ENCODE assay signal across 19 cellular contexts in the genomic region with DNA sequence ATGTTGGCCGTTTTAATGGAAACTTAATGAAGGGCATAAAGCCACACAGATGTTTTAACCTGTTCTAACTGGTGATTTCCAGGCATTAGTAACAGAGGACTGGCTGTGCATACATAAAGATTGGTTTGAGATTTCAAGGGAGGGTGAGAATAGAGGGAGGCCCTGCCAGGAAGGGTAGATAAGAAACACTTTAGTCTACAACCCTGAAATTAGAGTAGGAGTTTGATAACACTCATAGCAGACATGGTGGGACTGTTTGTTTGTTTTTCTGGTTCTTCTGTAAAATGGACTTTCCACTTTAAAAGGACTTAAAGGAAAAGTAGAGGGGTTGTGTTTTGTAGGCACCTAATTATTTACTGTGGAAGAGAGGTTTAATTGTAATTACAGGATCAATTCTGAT. TPM values are rescaled to one million over a fixed set of nuclear protein-coding genes. Genes with fewer than 3 reads are reported as not detected.
DNase-seq lines count a peak whose midpoint lies in the region; FAIRE-seq and TF ChIP-seq lines count a peak whose summit lies in the region.
"Had no signal": no experiment of that assay in that cellular context is flagged by ENCODE, and none has a peak within 500 bp of the region (broad histone marks: within the 10 kb centered on the region; RNA-seq: fewer than 3 reads in every experiment).

No MANE protein-coding gene starts in this region.

- H3K27ac ChIP-seq in HEK293 (ENCODE audit: extremely low read depth, low read depth, low read length), result peak overlapping the region; percentile 28; the same call in 1 of the 2 replicates
- no peak overlapping the region for H3K27ac ChIP-seq in mesendoderm (ENCODE audit: low read depth, low read length)
- H3K27ac ChIP-seq: BLaER1 treated with 17β-estradiol and CSF1 and Interleukin-3, amounts not matched to agents 10 nM and 100 nM had no signal

- no CpG with 5 or more reads among the region's 1 CpG for WGBS in mesendoderm (ENCODE audit: extremely low coverage, insufficient coverage, low lambda C conversion rate)

- no peaks in the 10 kb centered on the region for H3K79me1 ChIP-seq in mesendoderm (ENCODE audit: low read length)

- CTCF ChIA-PET in HEK293 (lab: Yijun Ruan, JAX), result interaction anchor here (0.7 to 0.8 kb wide), 2 partner anchors 195 to 393 kb away, joined by 3 to 5 read pairs; no protein-coding TSS in a partner anchor

- no peak overlapping the region for H3K56ac ChIP-seq in mesendoderm (ENCODE audit: low read length)

- POLR2A ChIA-PET in HEK293 (lab: Yijun Ruan, JAX), result no interaction called here

- H3K4me1 ChIP-seq in HEK293 (ENCODE audit: control insufficient read depth, insufficient read depth, low read length), result peaks cover 3% of the 10 kb centered on the region; the same call in 1 of the 2 replicates
- peaks cover 3% of the 10 kb centered on the region for H3K4me1 ChIP-seq in mesendoderm (ENCODE audit: control insufficient read depth, low read depth, low read length)
- H3K4me1 ChIP-seq: BLaER1 treated with 17β-estradiol and CSF1 and Interleukin-3, amounts not matched to agents 10 nM and 100 nM had no signal

- no peak for TF ChIP-seq POLR2A in H54 (IDR thresholded peaks at IDR 0.05; ENCODE audit: low read depth, low read length)

- no peaks in the 10 kb centered on the region for H3K27me3 ChIP-seq in mesendoderm (ENCODE audit: insufficient read depth, low read length, poor library complexity)
- H3K27me3 ChIP-seq: BLaER1 treated with 17β-estradiol and CSF1 and Interleukin-3, amounts not matched to agents 10 nM and 100 nM had no signal

- no peaks in the 10 kb centered on the region for H3K79me2 ChIP-seq in mesendoderm (ENCODE audit: control insufficient read depth, insufficient read depth, low read length)

- H3K4me3 ChIP-seq in HEK293 (ENCODE audit: low read depth, low read length), result no peak overlapping the region
- no peak overlapping the region for H3K4me3 ChIP-seq in mesendoderm (ENCODE audit: low read length)
- H3K4me3 ChIP-seq: BLaER1 treated with 17β-estradiol and CSF1 and Interleukin-3, amounts not matched to agents 10 nM and 100 nM had no signal

- no peaks in the 10 kb centered on the region for H3K9me3 ChIP-seq in HEK293 (ENCODE audit: control insufficient read depth, insufficient read depth, low read depth, low read length)
- H3K9me3 ChIP-seq: BLaER1 treated with 17β-estradiol and CSF1 and Interleukin-3, amounts not matched to agents 10 nM and 100 nM had no signal

- no peak overlapping the region for H3K18ac ChIP-seq in mesendoderm (ENCODE audit: low read length)

- H3K4ac ChIP-seq in mesendoderm (ENCODE audit: low read depth, low read length), result no peak overlapping the region

- no peak overlapping the region for H3K9ac ChIP-seq in mesendoderm (ENCODE audit: low read length)
- H3K9ac ChIP-seq: BLaER1 treated with 17β-estradiol and CSF1 and Interleukin-3, amounts not matched to agents 10 nM and 100 nM had no signal

- no peak overlapping the region for H3K23ac ChIP-seq in mesendoderm (ENCODE audit: low read length)

- no peak overlapping the region for H4K5ac ChIP-seq in mesendoderm (ENCODE audit: low read length)

- no peak overlapping the region for H3K4me2 ChIP-seq in mesendoderm (ENCODE audit: low read length)
- H3K4me2 ChIP-seq: BLaER1 treated with 17β-estradiol and CSF1 and Interleukin-3, amounts not matched to agents 10 nM and 100 nM had no signal

- FAIRE-seq in H54 (lab: Jason Lieb, UNC), result no peak
- FAIRE-seq: G401.6, GM12891, H1 had no signal

- no peak overlapping the region for H2BK120ac ChIP-seq in mesendoderm (ENCODE audit: low read depth, low read length)

- H4K8ac ChIP-seq in mesendoderm (ENCODE audit: low read depth, low read length), result no peak overlapping the region

- H2AK5ac ChIP-seq in mesendoderm (ENCODE audit: low read length), result no peak overlapping the region

- H2BK5ac ChIP-seq in mesendoderm (ENCODE audit: low read length), result no peak overlapping the region

- H3K36me3 ChIP-seq in HEK293 (ENCODE audit: control insufficient read depth in 2 of 2, insufficient read depth in 1 of 2, low read length in 2 of 2) (no peaks in the 10 kb centered on the region), mesendoderm (ENCODE audit: control insufficient read depth, insufficient read depth, low read length) (no peaks in the 10 kb centered on the region)
- H3K36me3 ChIP-seq: BLaER1 treated with 17β-estradiol and CSF1 and Interleukin-3, amounts not matched to agents 10 nM and 100 nM had no signal

- DNase-seq in NCI-H2107 treated with DMSO at 0.1 percent for 48 hours (lab: John Stamatoyannopoulos, UW; ENCODE audit: unreplicated experiment), result peak; percentile 10
- no peak for DNase-seq in NCI-H2107 (lab: John Stamatoyannopoulos, UW)
- DNase-seq in NCI-H226, result peak; percentile 3
- DNase-seq in mesendoderm, result peak; percentile 30
- no peak for DNase-seq in H54 (ENCODE audit: insufficient read length, low spot score)
- no peak for DNase-seq in activated CD8-positive, alpha-beta memory T cell treated with anti-CD3 and anti-CD28 coated beads, Interleukin-2, amount 50 U/mL, for 4 hours
- DNase-seq in HK-2 (ENCODE audit: unreplicated experiment), result no peak
- DNase-seq: ACHN; Calu3; CD4-positive, CD25-positive, alpha-beta regulatory T cell; DMS153; DMS79 treated with DMSO at 0.1 percent for 48 hours; EL had no signal

- no peak for TF ChIP-seq CTCF in HEK293 (tag by site-specific recombination; IDR thresholded peaks at IDR 0.05)

- H2BK15ac ChIP-seq in mesendoderm (replicated peaks; ENCODE audit: low read depth), result no peak overlapping the region

TF ChIP-seq in HEK293, 187 proteins besides CTCF, POLR2A, EP300 and RAD21:
- 0 out of 2 replicates have a peak, but pooled peaks have one; percentile 56 for TF ChIP-seq ZXDB (tag by site-specific recombination; IDR thresholded peaks at IDR 0.05)
- TF ChIP-seq ZFHX2 (tag by site-specific recombination; conservative IDR thresholded peaks at IDR 0.05), result peak; percentile 66
- peak; percentile 51; the same call in 1 of the 2 replicates for TF ChIP-seq ZFP3 (tag by site-specific recombination; IDR thresholded peaks at IDR 0.05; ENCODE audit: low read depth)
- peak; percentile 96 for TF ChIP-seq SP7 (tag by site-specific recombination; IDR thresholded peaks at IDR 0.05)
- peak; percentile 49; the same call in 1 of the 2 replicates for TF ChIP-seq EGR2 (tag by site-specific recombination; IDR thresholded peaks at IDR 0.05; ENCODE audit: low read depth)
- TF ChIP-seq ZNF561 (tag by site-specific recombination; IDR thresholded peaks at IDR 0.05; ENCODE audit: borderline replicate concordance), result no peak
- TF ChIP-seq HOXC10 (CRISPR knock-in tag; IDR thresholded peaks at IDR 0.05), result no peak
- TF ChIP-seq ZBTB48 (tag by site-specific recombination; IDR thresholded peaks at IDR 0.05), result no peak
- 0 out of 2 replicates have a peak, but pooled peaks have one; percentile 82 for TF ChIP-seq TRIM28 (IDR thresholded peaks at IDR 0.05; ENCODE audit: borderline replicate concordance, low read length)
- TF ChIP-seq ZNF843 (tag by site-specific recombination; IDR thresholded peaks at IDR 0.05), result peak; percentile 80
- TF ChIP-seq, protein P1, sequence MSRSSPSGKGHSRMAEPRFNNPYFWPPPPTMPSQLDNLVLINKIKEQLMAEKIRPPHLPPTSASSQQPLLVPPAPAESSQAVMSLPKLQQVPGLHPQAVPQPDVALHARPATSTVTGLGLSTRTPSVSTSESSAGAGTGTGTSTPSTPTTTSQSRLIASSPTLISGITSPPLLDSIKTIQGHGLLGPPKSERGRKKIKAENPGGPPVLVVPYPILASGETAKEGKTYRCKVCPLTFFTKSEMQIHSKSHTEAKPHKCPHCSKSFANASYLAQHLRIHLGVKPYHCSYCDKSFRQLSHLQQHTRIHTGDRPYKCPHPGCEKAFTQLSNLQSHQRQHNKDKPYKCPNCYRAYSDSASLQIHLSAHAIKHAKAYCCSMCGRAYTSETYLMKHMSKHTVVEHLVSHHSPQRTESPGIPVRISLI (tag by site-specific recombination; IDR thresholded peaks at IDR 0.05), result no peak
- TF ChIP-seq TCF7L2 (IDR thresholded peaks at IDR 0.05; ENCODE audit: borderline replicate concordance, low read depth, low read length), result peak; percentile 66
- TF ChIP-seq, protein P2, sequence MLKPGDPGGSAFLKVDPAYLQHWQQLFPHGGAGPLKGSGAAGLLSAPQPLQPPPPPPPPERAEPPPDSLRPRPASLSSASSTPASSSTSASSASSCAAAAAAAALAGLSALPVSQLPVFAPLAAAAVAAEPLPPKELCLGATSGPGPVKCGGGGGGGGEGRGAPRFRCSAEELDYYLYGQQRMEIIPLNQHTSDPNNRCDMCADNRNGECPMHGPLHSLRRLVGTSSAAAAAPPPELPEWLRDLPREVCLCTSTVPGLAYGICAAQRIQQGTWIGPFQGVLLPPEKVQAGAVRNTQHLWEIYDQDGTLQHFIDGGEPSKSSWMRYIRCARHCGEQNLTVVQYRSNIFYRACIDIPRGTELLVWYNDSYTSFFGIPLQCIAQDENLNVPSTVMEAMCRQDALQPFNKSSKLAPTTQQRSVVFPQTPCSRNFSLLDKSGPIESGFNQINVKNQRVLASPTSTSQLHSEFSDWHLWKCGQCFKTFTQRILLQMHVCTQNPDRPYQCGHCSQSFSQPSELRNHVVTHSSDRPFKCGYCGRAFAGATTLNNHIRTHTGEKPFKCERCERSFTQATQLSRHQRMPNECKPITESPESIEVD (tag by site-specific recombination; IDR thresholded peaks at IDR 0.05), result peak; percentile 15; the same call in 1 of the 2 replicates
- TF ChIP-seq, protein P3, sequence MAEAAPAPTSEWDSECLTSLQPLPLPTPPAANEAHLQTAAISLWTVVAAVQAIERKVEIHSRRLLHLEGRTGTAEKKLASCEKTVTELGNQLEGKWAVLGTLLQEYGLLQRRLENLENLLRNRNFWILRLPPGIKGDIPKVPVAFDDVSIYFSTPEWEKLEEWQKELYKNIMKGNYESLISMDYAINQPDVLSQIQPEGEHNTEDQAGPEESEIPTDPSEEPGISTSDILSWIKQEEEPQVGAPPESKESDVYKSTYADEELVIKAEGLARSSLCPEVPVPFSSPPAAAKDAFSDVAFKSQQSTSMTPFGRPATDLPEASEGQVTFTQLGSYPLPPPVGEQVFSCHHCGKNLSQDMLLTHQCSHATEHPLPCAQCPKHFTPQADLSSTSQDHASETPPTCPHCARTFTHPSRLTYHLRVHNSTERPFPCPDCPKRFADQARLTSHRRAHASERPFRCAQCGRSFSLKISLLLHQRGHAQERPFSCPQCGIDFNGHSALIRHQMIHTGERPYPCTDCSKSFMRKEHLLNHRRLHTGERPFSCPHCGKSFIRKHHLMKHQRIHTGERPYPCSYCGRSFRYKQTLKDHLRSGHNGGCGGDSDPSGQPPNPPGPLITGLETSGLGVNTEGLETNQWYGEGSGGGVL (tag by site-specific recombination; IDR thresholded peaks at IDR 0.05), result peak; percentile 49; the same call in 1 of the 2 replicates
- TF ChIP-seq FEZF1 (tag by site-specific recombination; IDR thresholded peaks at IDR 0.05), result peak; percentile 28; the same call in 1 of the 2 replicates
- no peak for TF ChIP-seq YY1 (tag by site-specific recombination; IDR thresholded peaks at IDR 0.05)

RNA-seq across cellular contexts. Expression of gene SLC4A4, which starts 16.2 kb away (rescaled TPM):
- 1.3 TPM for polyA plus RNA-seq in mesendoderm (2013, experiment 1 of 2)
- polyA plus RNA-seq in mesendoderm (2013, experiment 2 of 2), result 1.4 TPM
- polyA plus RNA-seq: CD4-positive, CD25-positive, alpha-beta regulatory T cell; IgD-negative memory B cell had no signal

Comparison
In these comparisons a context has a peak if more than half of its experiments do, and no peak if none do; other contexts are left out.
1. DNase-seq: peak in NCI-H2107 treated with DMSO at 0.1 percent for 48 hours (single experiment), NCI-H226 (single experiment) and mesendoderm (single experiment); none in NCI-H2107 (single experiment), H54 (single experiment), activated CD8-positive, alpha-beta memory T cell treated with anti-CD3 and anti-CD28 coated beads, Interleukin-2, amount 50 U/mL, for 4 hours (single experiment) and HK-2 (single experiment).